In the genomic region with DNA sequence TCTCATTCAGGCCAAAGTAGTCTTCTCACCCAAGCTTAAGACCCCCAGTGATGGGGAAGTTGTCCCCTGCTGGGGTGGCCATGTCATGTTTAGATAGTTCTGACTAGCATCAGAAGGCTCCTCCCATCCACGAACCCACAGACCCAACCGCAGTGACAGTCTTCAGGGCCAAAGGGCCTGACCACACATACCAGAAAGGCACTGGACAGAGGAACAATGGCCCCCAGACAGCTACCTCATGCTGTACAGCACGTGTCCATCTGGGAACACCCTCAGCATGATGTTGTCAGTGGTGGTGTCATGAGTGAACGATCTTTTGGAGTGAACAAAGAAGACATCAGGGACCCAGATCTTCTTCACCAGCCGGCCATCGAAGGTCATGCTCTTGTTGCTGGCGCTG, we compare ENCODE assay signal across 29 cellular contexts. TPM values are rescaled to one million over a fixed set of nuclear protein-coding genes. Genes with fewer than 3 reads are reported as not detected.
DNase-seq lines count a peak whose midpoint lies in the region; ATAC-seq and TF ChIP-seq lines count a peak whose summit lies in the region.
"Had no signal": no experiment of that assay in that cellular context is flagged by ENCODE, and none has a peak within 500 bp of the region (broad histone marks: within the 10 kb centered on the region; RNA-seq: fewer than 3 reads in every experiment).

No MANE protein-coding gene starts in this region.

- in situ Hi-C loops in Caki2 (cut with HindIII; ENCODE audit: low pct_unique_long_range_greater_than_20kb, low sequenced_read_pairs) (no loop called here), brain microvascular endothelial cell (cut with HindIII; ENCODE audit: low pct_ligation_motif_present, low sequenced_read_pairs) (no loop called here)

- TF ChIP-seq POLR2A in NB4 (IDR thresholded peaks at IDR 0.05; ENCODE audit: extremely low read depth, insufficient read length) = no peak

- H3K4me3 Mint-ChIP-seq in stimulated activated effector memory CD8-positive, alpha-beta T cell treated with anti-CD3 and anti-CD28 coated beads, Interleukin-12 subunit alpha, Interleukin-12 subunit beta, amount 100 ng/mL, for 72 hours = no peak overlapping the region
- H3K4me3 Mint-ChIP-seq: activated naive CD4-positive, alpha-beta T cell treated with anti-CD3 and anti-CD28 coated beads for 36 hours; activated T-helper 1 cell treated with anti-CD3 and anti-CD28 coated beads, Interleukin-12 subunit alpha, Interleukin-12 subunit beta, Interleukin-2, Interleukin-4 antibody, amounts not matched to agents 30 ng/mL and 10 ng/mL and 1 ng/mL, durations not matched to agents 14 hours and 24 hours and 36 hours; endodermal cell; naive B cell; WTC11 had no signal

- H3K27me3 ChIP-seq in brain microvascular endothelial cell (replicated peaks) = no peaks in the 10 kb centered on the region
- H3K27me3 ChIP-seq: esophagus muscularis mucosa, hepatocyte, MG63, neutrophil had no signal

- H3K4me3 ChIP-seq in NB4 (ENCODE audit: low read depth, low read length) = no peak overlapping the region
- no peak overlapping the region for H3K4me3 ChIP-seq in brain microvascular endothelial cell (ENCODE audit: low read depth, low read length)
- H3K4me3 ChIP-seq: esophagus muscularis mucosa, hepatocyte, left ventricle myocardium inferior, MG63, psoas muscle, thoracic aorta had no signal

- no peak for ATAC-seq in stimulated activated effector memory CD8-positive, alpha-beta T cell treated with anti-CD3 and anti-CD28 coated beads, Interleukin-12 subunit alpha, Interleukin-12 subunit beta, amount 100 ng/mL, for 72 hours
- ATAC-seq in HG03159 (IDR thresholded peaks at IDR 0.05; ENCODE audit: unreplicated experiment) = no peak
- ATAC-seq: foreskin keratinocyte; stimulated activated naive CD8-positive, alpha-beta T cell treated with anti-CD3 and anti-CD28 coated beads, Interleukin-15, Interleukin-2, amounts not matched to agents 100 U/mL and 50 U/mL, for 24 hours; WTC11 had no signal

- H3K9me3 Mint-ChIP-seq in stimulated activated effector memory CD8-positive, alpha-beta T cell treated with anti-CD3 and anti-CD28 coated beads, Interleukin-12 subunit alpha, Interleukin-12 subunit beta, amount 100 ng/mL, for 72 hours = no peaks in the 10 kb centered on the region
- H3K9me3 Mint-ChIP-seq: activated naive CD4-positive, alpha-beta T cell treated with anti-CD3 and anti-CD28 coated beads for 36 hours; activated T-helper 1 cell treated with anti-CD3 and anti-CD28 coated beads, Interleukin-12 subunit alpha, Interleukin-12 subunit beta, Interleukin-2, Interleukin-4 antibody, amounts not matched to agents 30 ng/mL and 10 ng/mL and 1 ng/mL, durations not matched to agents 14 hours and 24 hours and 36 hours; endodermal cell; naive B cell; WTC11 had no signal

- no peak overlapping the region for H3K27ac ChIP-seq in brain microvascular endothelial cell
- H3K27ac ChIP-seq: esophagus muscularis mucosa, foreskin keratinocyte, hepatocyte, left ventricle myocardium inferior, neutrophil, psoas muscle, thoracic aorta had no signal

- TF ChIP-seq CTCF in NB4 (IDR thresholded peaks at IDR 0.05; ENCODE audit: low read depth, low read length) (no peak), brain microvascular endothelial cell (IDR thresholded peaks at IDR 0.05; ENCODE audit: low read depth, low read length, missing control alignments) (no peak)

- no peak overlapping the region for H3K27ac Mint-ChIP-seq in stimulated activated effector memory CD8-positive, alpha-beta T cell treated with anti-CD3 and anti-CD28 coated beads, Interleukin-12 subunit alpha, Interleukin-12 subunit beta, amount 100 ng/mL, for 72 hours
- H3K27ac Mint-ChIP-seq: activated naive CD4-positive, alpha-beta T cell treated with anti-CD3 and anti-CD28 coated beads for 36 hours; activated T-helper 1 cell treated with anti-CD3 and anti-CD28 coated beads, Interleukin-12 subunit alpha, Interleukin-12 subunit beta, Interleukin-2, Interleukin-4 antibody, amounts not matched to agents 30 ng/mL and 10 ng/mL and 1 ng/mL, durations not matched to agents 14 hours and 24 hours and 36 hours; endodermal cell; naive B cell; WTC11 had no signal

- DNase-seq in Caki2 (ENCODE audit: low read depth) = peak; percentile 75
- peak; percentile 20 for DNase-seq in NB4 (ENCODE audit: low read depth)
- DNase-seq in brain microvascular endothelial cell = peak; percentile 21
- peak; percentile 67 for DNase-seq in myocyte (ENCODE audit: low read depth)
- DNase-seq in stimulated activated effector memory CD8-positive, alpha-beta T cell treated with anti-CD3 and anti-CD28 coated beads, Interleukin-12 subunit alpha, Interleukin-12 subunit beta, amount 100 ng/mL, for 72 hours (ENCODE audit: low spot score in 2 of 2) = no peak
- DNase-seq in NCI-H1417 treated with DMSO at 0.1 percent for 48 hours (lab: John Stamatoyannopoulos, UW) = no peak
- DNase-seq in NCI-H1105 treated with DMSO at 0.1 percent for 48 hours (lab: John Stamatoyannopoulos, UW) = no peak
- DNase-seq: activated naive CD4-positive, alpha-beta T cell treated with anti-CD3 and anti-CD28 coated beads for 36 hours; DMS53; endodermal cell; foreskin keratinocyte; GDM1; left ventricle myocardium inferior; MG63; naive B cell; NCI-H446 treated with DMSO at 0.1 percent for 48 hours; psoas muscle; SIG-M5; stimulated activated naive CD8-positive, alpha-beta T cell treated with anti-CD3 and anti-CD28 coated beads, Interleukin-15, Interleukin-2, amounts not matched to agents 100 U/mL and 50 U/mL, for 24 hours; SW 1271; T1000 had no signal

- H3K4me1 Mint-ChIP-seq in stimulated activated effector memory CD8-positive, alpha-beta T cell treated with anti-CD3 and anti-CD28 coated beads, Interleukin-12 subunit alpha, Interleukin-12 subunit beta, amount 100 ng/mL, for 72 hours = no peaks in the 10 kb centered on the region
- H3K4me1 Mint-ChIP-seq: endodermal cell, WTC11 had no signal

- no peaks in the 10 kb centered on the region for H3K36me3 ChIP-seq in brain microvascular endothelial cell (replicated peaks)
- H3K36me3 ChIP-seq: esophagus muscularis mucosa, left ventricle myocardium inferior, MG63, neutrophil, thoracic aorta had no signal

- H3K36me3 Mint-ChIP-seq in stimulated activated effector memory CD8-positive, alpha-beta T cell treated with anti-CD3 and anti-CD28 coated beads, Interleukin-12 subunit alpha, Interleukin-12 subunit beta, amount 100 ng/mL, for 72 hours = no peaks in the 10 kb centered on the region
- H3K36me3 Mint-ChIP-seq: WTC11 had no signal

RNA-seq across cellular contexts. Expression of gene GABRR2, which starts 46.3 kb away (rescaled TPM):
- not detected in 2 replicates for total RNA-seq in Caki2 (2014; rRNA removed; shearing (Covaris generic); ENCODE audit: low replicate concordance)
- 0.13 and 0.21 TPM in 2 replicates for total RNA-seq in myocyte
- polyA plus RNA-seq in myocyte (2012) = 0.30 TPM
- total RNA-seq: activated naive CD4-positive, alpha-beta T cell treated with anti-CD3 and anti-CD28 coated beads for 36 hours; foreskin keratinocyte; WTC11 had no signal
- polyA plus RNA-seq: foreskin keratinocyte had no signal

RNA-seq across cellular contexts. Expression of gene GABRR1, which starts 51.6 kb away (rescaled TPM):
- 0.61 TPM in 1 of 2 replicates, not detected in the other for total RNA-seq in Caki2 (2014; rRNA removed; shearing (Covaris generic); ENCODE audit: low replicate concordance)
- not detected in 2 replicates for total RNA-seq in myocyte
- 0.04 TPM for polyA plus RNA-seq in myocyte (2012)
- total RNA-seq: activated naive CD4-positive, alpha-beta T cell treated with anti-CD3 and anti-CD28 coated beads for 36 hours; activated T-helper 1 cell treated with anti-CD3 and anti-CD28 coated beads, Interleukin-12 subunit alpha, Interleukin-12 subunit beta, Interleukin-2, Interleukin-4 antibody, amounts not matched to agents 30 ng/mL and 10 ng/mL and 1 ng/mL, durations not matched to agents 14 hours and 24 hours and 36 hours; foreskin keratinocyte; left ventricle myocardium inferior had no signal
- polyA plus RNA-seq: BJ, foreskin keratinocyte had no signal

Comparison
In these comparisons a context has a peak if more than half of its experiments do, and no peak if none do; other contexts are left out.
1. DNase-seq: peak in Caki2 (single experiment), NB4 (single experiment), brain microvascular endothelial cell (single experiment) and myocyte (single experiment); none in stimulated activated effector memory CD8-positive, alpha-beta T cell treated with anti-CD3 and anti-CD28 coated beads, Interleukin-12 subunit alpha, Interleukin-12 subunit beta, amount 100 ng/mL, for 72 hours (0 of 2), NCI-H1417 treated with DMSO at 0.1 percent for 48 hours (single experiment) and NCI-H1105 treated with DMSO at 0.1 percent for 48 hours (single experiment).